In genomic region chr17:42784361-42784760, GRCh38 we compare ENCODE assay signal across 1 cellular context.
TF ChIP-seq lines count a peak whose summit lies in the region.

No MANE protein-coding gene starts in this region.

TF ChIP-seq in endothelial cell of umbilical vein, 7 proteins besides CTCF, POLR2A, EP300 and RAD21 (continued from another document):
- no peak for TF ChIP-seq EZH2 (IDR thresholded peaks at IDR 0.05; ENCODE audit: borderline replicate concordance, low read depth, low read length, severe bottlenecking)
- TF ChIP-seq GATA2 (IDR thresholded peaks at IDR 0.05; ENCODE audit: insufficient read depth, insufficient read length, low read depth, low read length): no peak
- TF ChIP-seq JUN (IDR thresholded peaks at IDR 0.05; ENCODE audit: borderline replicate concordance, insufficient read depth, insufficient read length, low read depth): no peak
- no peak for TF ChIP-seq FOS (IDR thresholded peaks at IDR 0.05; ENCODE audit: borderline replicate concordance, insufficient read depth, low read length)
- TF ChIP-seq, protein P1, sequence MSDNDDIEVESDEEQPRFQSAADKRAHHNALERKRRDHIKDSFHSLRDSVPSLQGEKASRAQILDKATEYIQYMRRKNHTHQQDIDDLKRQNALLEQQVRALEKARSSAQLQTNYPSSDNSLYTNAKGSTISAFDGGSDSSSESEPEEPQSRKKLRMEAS (IDR thresholded peaks at IDR 0.05; ENCODE audit: insufficient read depth, insufficient read length): no peak
TF ChIP-seq in endothelial cell of umbilical vein: peak in this region for 0.
